Comparison of ENCODE assay signal across 8 cellular contexts in genomic region chr17:56960596-56961538, GRCh38. TPM values are rescaled to one million over a fixed set of nuclear protein-coding genes. Genes with fewer than 3 reads are reported as not detected.
DNase-seq lines count a peak whose midpoint lies in the region; ATAC-seq and TF ChIP-seq lines count a peak whose summit lies in the region.

Gene COIL, minus strand, starts transcription at chr17:56961050. Its CDS starts 31 bp downstream, at chr17:56961019.

- 5% methylated on average over 11 of the region's 59 CpGs; no CpG with 5 or more reads in 1 of the 2 experiments for WGBS in IMR-90 (ENCODE audit: extremely low coverage in 2 of 2, insufficient read length in 1 of 2), 2 experiments

- H2BK15ac ChIP-seq in IMR-90 (ENCODE audit: low read depth, low read length) = no peak within 1 kb of the TSS; the same call in 2 of the 3 replicates

- H4K91ac ChIP-seq in IMR-90 (ENCODE audit: insufficient read depth, low read depth, low read length) = peak within 1 kb of the TSS; percentile 83

- H2BK5ac ChIP-seq in IMR-90 (ENCODE audit: low read depth, low read length, poor library complexity, severe bottlenecking) = peak within 1 kb of the TSS; percentile 80

- in situ Hi-C loops in IMR-90 (cut with MboI; ENCODE audit: low sequenced_read_pairs) = no loop called here

- H3K4me1 ChIP-seq in IMR-90 (ENCODE audit: control insufficient read depth, insufficient read depth, low read length) (peaks cover 4% of the 10 kb centered on the region; the same call in 1 of the 2 replicates), OCI-LY7 (ENCODE audit: insufficient read depth, low read length, poor library complexity, severe bottlenecking) (peaks cover 35% of the 10 kb centered on the region), mucosa of stomach (ENCODE audit: control insufficient read depth, insufficient read depth, low read length) (peaks cover 10% of the 10 kb centered on the region)

- H2BK20ac ChIP-seq in IMR-90 (ENCODE audit: low read depth, low read length) = no peak within 1 kb of the TSS

- H3K27ac ChIP-seq in IMR-90 (ENCODE audit: insufficient read depth, low read length) = peak within 1 kb of the TSS; percentile 89
- peak within 1 kb of the TSS; percentile 89 for H3K27ac ChIP-seq in OCI-LY7 (ENCODE audit: low read depth, low read length, poor library complexity, severe bottlenecking)
- H3K27ac ChIP-seq in epithelial cell of prostate = peak within 1 kb of the TSS; percentile 76

- peaks cover 19 to 34% of the 10 kb centered on the region in 2 experiments for H3K79me1 ChIP-seq in IMR-90 (ENCODE audit: low read depth in 1 of 2, low read length in 2 of 2)

- peak within 1 kb of the TSS; percentile 78 for H3K4me3 ChIP-seq in IMR-90 (ENCODE audit: insufficient read depth, low read depth, low read length)
- H3K4me3 ChIP-seq in OCI-LY7 (ENCODE audit: low read depth, low read length, poor library complexity, severe bottlenecking) = peak within 1 kb of the TSS; percentile 90
- H3K4me3 ChIP-seq in mucosa of stomach (ENCODE audit: low read length) = peak within 1 kb of the TSS; percentile 88

- H2AK9ac ChIP-seq in IMR-90 (replicated peaks; ENCODE audit: low read depth, low read length, poor library complexity) = peak within 1 kb of the TSS; percentile 89

- peak within 1 kb of the TSS; percentile 53 for H4K5ac ChIP-seq in IMR-90 (ENCODE audit: low read depth, low read length)

- peak within 1 kb of the TSS; percentile 98 for H3K4ac ChIP-seq in IMR-90 (ENCODE audit: low read depth, low read length)

- H3K9me2 ChIP-seq in OCI-LY7 (ENCODE audit: insufficient read depth, low read length) = no peaks in the 10 kb centered on the region

- 0 out of 2 replicates have a peak within 1 kb of the TSS, but pooled peaks have one; percentile 25 for H2AK5ac ChIP-seq in IMR-90 (ENCODE audit: low read depth, low read length)

- ATAC-seq in GM21528 (IDR thresholded peaks at IDR 0.05; ENCODE audit: low FRiP score, unreplicated experiment) (peak; percentile 95), IMR-90 (ENCODE audit: low read depth) (peak; percentile 100)

- H2BK120ac ChIP-seq in IMR-90 (ENCODE audit: low read depth, low read length) = peak within 1 kb of the TSS; percentile 83

- peak; percentile 77 for TF ChIP-seq POLR2A in IMR-90 (IDR thresholded peaks at IDR 0.05; ENCODE audit: low read depth, low read length)

- no peaks in the 10 kb centered on the region; the same call in 1 of the 2 replicates for H3K36me3 ChIP-seq in IMR-90 (ENCODE audit: control insufficient read depth, insufficient read depth, low read length)
- H3K36me3 ChIP-seq in OCI-LY7 (ENCODE audit: insufficient read depth, low read length) = peaks cover 4% of the 10 kb centered on the region
- no peaks in the 10 kb centered on the region for H3K36me3 ChIP-seq in mucosa of stomach (ENCODE audit: control insufficient read depth, insufficient read depth, low read length)

- H3K14ac ChIP-seq in IMR-90 (replicated peaks; ENCODE audit: low read depth, low read length) = peak within 1 kb of the TSS; percentile 98

- dilution Hi-C loops in IMR-90 (cut with HindIII; ENCODE audit: low sequenced_read_pairs, unreplicated experiment) = no loop called here

- H3K9me3 ChIP-seq in IMR-90 (ENCODE audit: control insufficient read depth, insufficient read depth, low read length) (no peaks in the 10 kb centered on the region), OCI-LY7 (ENCODE audit: low read length) (no peaks in the 10 kb centered on the region), mucosa of stomach (ENCODE audit: control insufficient read depth, low read length) (no peaks in the 10 kb centered on the region)

- BruUV-seq in IMR-90 (replicated peaks; lab: Mats Ljungman, UMichigan) (no TSS peak), OCI-LY7 (replicated peaks; lab: Mats Ljungman, UMichigan) (TSS peak; percentile 89)

- TF ChIP-seq CTCF in IMR-90 (conservative IDR thresholded peaks at IDR 0.05; ENCODE audit: low read depth, low read length) (peak; percentile 99), OCI-LY7 (conservative IDR thresholded peaks at IDR 0.05; ENCODE audit: low read length) (peak; percentile 95)

- no peaks in the 10 kb centered on the region for H4K20me1 ChIP-seq in IMR-90 (ENCODE audit: insufficient read depth, low read length)
- no peaks in the 10 kb centered on the region for H4K20me1 ChIP-seq in OCI-LY7 (ENCODE audit: insufficient read depth, low read length)

- H3K79me2 ChIP-seq in OCI-LY7 (ENCODE audit: insufficient read depth, low read depth, low read length) = peaks cover 39% of the 10 kb centered on the region; the same call in 1 of the 2 replicates

- H4K8ac ChIP-seq in IMR-90 (ENCODE audit: low read depth in 2 of 2, low read length in 2 of 2) = peak within 1 kb of the TSS; percentile 62 to 100; a peak in 3 of 4 replicates

- peak within 1 kb of the TSS; percentile 48 for H3K4me2 ChIP-seq in IMR-90 (ENCODE audit: low read depth, low read length)
- H3K4me2 ChIP-seq in OCI-LY7 (ENCODE audit: low read length) = peak within 1 kb of the TSS; percentile 61

- H3K27me3 ChIP-seq in IMR-90 (ENCODE audit: control insufficient read depth, insufficient read depth, low read length) = no peaks in the 10 kb centered on the region
- H3K27me3 ChIP-seq in mucosa of stomach (ENCODE audit: control insufficient read depth, insufficient read depth, low read length) = no peaks in the 10 kb centered on the region

- H3K23ac ChIP-seq in IMR-90 (ENCODE audit: low read depth, low read length) = peak within 1 kb of the TSS; percentile 99; the same call in 1 of the 2 replicates

- H3K9me1 ChIP-seq in IMR-90 (ENCODE audit: insufficient read depth, low read length) = peaks cover 7% of the 10 kb centered on the region

- intact Hi-C loops in IMR-90 (cut with micrococcal nuclease) (loop anchor here (2.0 to 10.0 kb wide), 3 partner anchors 16 to 1116 kb away; partner anchors contain the start of gene NOG), OCI-LY7 (cut with micrococcal nuclease; ENCODE audit: unreplicated experiment) (loop anchor here (1.0 to 5.0 kb wide), 2 partner anchors 43 to 126 kb away; partner anchors contain the start of gene AKAP1)

- peak; percentile 65 for TF ChIP-seq RAD21 in IMR-90 (IDR thresholded peaks at IDR 0.05; ENCODE audit: low read length)

- H2AFZ ChIP-seq in IMR-90 (replicated peaks; ENCODE audit: low read length, poor library complexity) (peak within 1 kb of the TSS; percentile 96), OCI-LY7 (ENCODE audit: low read length) (peak within 1 kb of the TSS; percentile 87)

- H3K9ac ChIP-seq in IMR-90 (ENCODE audit: low read depth, low read length) (peak within 1 kb of the TSS; percentile 88), mucosa of stomach (ENCODE audit: low read length) (peak within 1 kb of the TSS; percentile 95)

- CTCF ChIA-PET in IMR-90 (lab: Yijun Ruan, JAX) = interaction anchor here (0.7 to 1.0 kb wide), 4 partner anchors 10 to 1227 kb away, joined by 3 to 4 read pairs (median 3); no protein-coding TSS in a partner anchor
- CTCF ChIA-PET in OCI-LY7 (lab: Charles Lee; ENCODE audit: unreplicated experiment) = no interaction called here

- H3K18ac ChIP-seq in IMR-90 (ENCODE audit: low read depth, low read length) = peak within 1 kb of the TSS; percentile 25

- POLR2A ChIA-PET in IMR-90 (lab: Charles Lee; ENCODE audit: unreplicated experiment) (no interaction called here), OCI-LY7 (lab: Charles Lee) (no interaction called here)

- DNase-seq in DMS153 treated with DMSO at 0.1 percent for 48 hours (lab: John Stamatoyannopoulos, UW; ENCODE audit: unreplicated experiment) (peak; percentile 84), IMR-90 (peak; percentile 89), OCI-LY7 (ENCODE audit: low spot score) (peak; percentile 95), activated T-cell treated with anti-CD3 and anti-CD28 coated beads for 24 hours (ENCODE audit: low read depth) (peak; percentile 92), epithelial cell of prostate (ENCODE audit: low read depth, low spot score) (peak; percentile 57)
- DNase-seq in stimulated activated CD8-positive, alpha-beta memory T cell treated with anti-CD3 and anti-CD28 coated beads, Interleukin-7, amount 100 ng/mL, for 1 hour (ENCODE audit: low read depth in 2 of 2) = peak; percentile 89 to 94

- H3K56ac ChIP-seq in IMR-90 (ENCODE audit: extremely low read depth, insufficient read depth, low read length) = peak within 1 kb of the TSS; percentile 89

TF ChIP-seq in IMR-90, 13 proteins besides CTCF, POLR2A, EP300 and RAD21 (continues in another document):
- TF ChIP-seq FOS (IDR thresholded peaks at IDR 0.05; ENCODE audit: low read depth, low read length) (no peak), RFX5 (IDR thresholded peaks at IDR 0.05; ENCODE audit: low read depth, low read length) (no peak), MAFK (IDR thresholded peaks at IDR 0.05; ENCODE audit: low read depth, low read length) (no peak), SMC3 (IDR thresholded peaks at IDR 0.05; ENCODE audit: low read depth, low read length) (peak; percentile 61), ELK1 (IDR thresholded peaks at IDR 0.05; ENCODE audit: borderline replicate concordance, low read depth, low read length) (no peak), CEBPB (IDR thresholded peaks at IDR 0.05; ENCODE audit: low read depth, low read length) (no peak), CHD1 (IDR thresholded peaks at IDR 0.05; ENCODE audit: low read depth, low read length) (no peak), USF2 (IDR thresholded peaks at IDR 0.05; ENCODE audit: low read depth, low read length) (peak; percentile 77), RCOR1 (IDR thresholded peaks at IDR 0.05; ENCODE audit: insufficient replicate concordance, low read length) (no peak), MXI1 (IDR thresholded peaks at IDR 0.05; ENCODE audit: borderline replicate concordance, low read depth, low read length) (peak; percentile 87)

RNA-seq across cellular contexts. Expression of gene COIL, which starts in this region (rescaled TPM):
- 13.3 and 21.7 TPM in 2 replicates for total RNA-seq in IMR-90 (2012; rRNA removed)
- 4.3 and 5.2 TPM in 2 replicates for polyA plus RNA-seq in IMR-90 (2012; rRNA removed)
- 1.2 and 1.9 TPM in 2 replicates for polyA plus RNA-seq in IMR-90 (2012; cell fraction: cytosol; rRNA removed)
- 1.7 and 5.6 TPM in 2 replicates for polyA plus RNA-seq in IMR-90 (2012; cell fraction: nucleus; rRNA removed; ENCODE audit: low replicate concordance)
- total RNA-seq in OCI-LY7 (2014; rRNA removed; shearing (Covaris generic)) = 20.5 and 24.8 TPM in 2 replicates
- 20.7 and 22.8 TPM in 2 replicates for total RNA-seq in OCI-LY7 (2022)

Comparison
In these comparisons a context has a peak if more than half of its experiments do, and no peak if none do; other contexts are left out.
1. Peak in every context shown above with its lines: DNase-seq, ATAC-seq, H3K4me3 ChIP-seq and H3K27ac ChIP-seq.